ENCODE assay signal across 8 cellular contexts in the genomic region with DNA sequence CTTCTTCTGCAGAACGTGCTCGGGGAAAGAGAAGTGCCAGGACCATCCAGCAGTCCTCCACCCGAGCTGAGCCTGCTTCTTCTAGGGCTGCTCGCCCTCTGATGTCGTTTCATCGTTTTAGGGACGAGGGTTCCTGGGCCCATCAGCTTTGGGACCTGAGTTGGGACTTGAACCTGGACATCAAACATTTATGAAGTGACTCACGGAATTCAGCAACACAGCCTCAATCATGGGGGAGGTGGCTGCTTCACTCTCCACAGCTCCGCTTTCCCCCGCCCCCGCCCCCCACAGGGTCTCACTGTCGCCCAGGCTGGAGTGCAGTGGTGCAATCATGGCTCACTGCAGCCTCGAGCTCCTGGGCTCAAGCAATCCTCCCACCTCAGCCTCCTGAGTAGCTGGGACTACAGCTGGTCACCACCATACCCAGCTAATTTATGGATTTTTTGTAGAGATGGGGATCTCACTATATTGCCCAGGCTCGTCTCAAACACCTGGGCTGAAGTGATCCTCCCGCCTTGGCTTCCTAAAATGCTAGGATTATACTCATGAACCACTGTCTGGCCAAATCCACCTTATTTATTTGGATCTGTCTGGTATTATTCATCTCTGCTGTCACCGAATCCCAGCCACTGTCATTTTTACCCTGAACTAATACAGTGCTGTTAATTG. TPM values are rescaled to one million over a fixed set of nuclear protein-coding genes. Genes with fewer than 3 reads are reported as not detected.
DNase-seq lines count a peak whose midpoint lies in the region; ATAC-seq and TF ChIP-seq lines count a peak whose summit lies in the region.

No MANE protein-coding gene starts in this region.

- CTCF ChIA-PET in Caco-2 (lab: Charles Lee): interaction anchor here (2.1 kb wide), 1 partner anchor 28 kb away, joined by 7 read pairs; no protein-coding TSS in a partner anchor

- H3K9me3 ChIP-seq in Caco-2 (no peaks in the 10 kb centered on the region), iPS-18a (ENCODE audit: control insufficient read depth, low read depth, low read length) (no peaks in the 10 kb centered on the region)

- H3K27ac ChIP-seq in iPS-18a (ENCODE audit: low read length): no peak overlapping the region

- no peaks in the 10 kb centered on the region for H3K27me3 Mint-ChIP-seq in Caco-2 (ENCODE audit: insufficient read depth, unreplicated experiment)
- no peaks in the 10 kb centered on the region for H3K27me3 Mint-ChIP-seq in activated naive CD8-positive, alpha-beta T cell
- no peaks in the 10 kb centered on the region for H3K27me3 Mint-ChIP-seq in stimulated activated naive B cell treated with anti-CD40 and anti-IgM and Interleukin-4, amounts not matched to agents 10 μg/mL and 1 μg/mL and 100 μg/mL, for 72 hours

- H3K4me1 ChIP-seq in Caco-2 (peaks cover 26% of the 10 kb centered on the region), iPS-18a (ENCODE audit: control insufficient read depth, low read depth, low read length) (no peaks in the 10 kb centered on the region)

- H3K36me3 Mint-ChIP-seq in Caco-2 (ENCODE audit: insufficient read depth, unreplicated experiment): peaks cover 36% of the 10 kb centered on the region
- H3K36me3 Mint-ChIP-seq in activated naive CD8-positive, alpha-beta T cell: peaks cover 6% of the 10 kb centered on the region
- H3K36me3 Mint-ChIP-seq in stimulated activated naive B cell treated with anti-CD40 and anti-IgM and Interleukin-4, amounts not matched to agents 10 μg/mL and 1 μg/mL and 100 μg/mL, for 72 hours: peaks cover 24 to 27% of the 10 kb centered on the region in 2 donors

- H3K4me3 ChIP-seq in Caco-2 (ENCODE audit: low read depth, low read length) (peak overlapping the region; percentile 81), iPS-18a (ENCODE audit: low read length) (peak overlapping the region; percentile 94)

- no peak for ATAC-seq in stimulated activated naive B cell treated with anti-CD40 and anti-IgM and Interleukin-4, amounts not matched to agents 10 μg/mL and 1 μg/mL and 100 μg/mL, for 72 hours (replicated peaks)
- ATAC-seq in HG02623 (IDR thresholded peaks at IDR 0.05; ENCODE audit: unreplicated experiment): no peak

- H3K9me3 Mint-ChIP-seq in Caco-2 (ENCODE audit: unreplicated experiment): no peaks in the 10 kb centered on the region
- H3K9me3 Mint-ChIP-seq in activated naive CD8-positive, alpha-beta T cell (ENCODE audit: low read depth): no peaks in the 10 kb centered on the region
- H3K9me3 Mint-ChIP-seq in stimulated activated naive B cell treated with anti-CD40 and anti-IgM and Interleukin-4, amounts not matched to agents 10 μg/mL and 1 μg/mL and 100 μg/mL, for 72 hours: peaks cover 0 to 4% of the 10 kb centered on the region in 2 donors

- H3K36me3 ChIP-seq in Caco-2 (ENCODE audit: control insufficient read depth, insufficient read depth, low read length) (no peaks in the 10 kb centered on the region), iPS-18a (ENCODE audit: control insufficient read depth, low read depth, low read length) (no peaks in the 10 kb centered on the region)

- H3K27ac Mint-ChIP-seq in Caco-2 (ENCODE audit: unreplicated experiment): peak overlapping the region; percentile 81
- peak overlapping the region; percentile 87 for H3K27ac Mint-ChIP-seq in activated naive CD8-positive, alpha-beta T cell
- H3K27ac Mint-ChIP-seq in stimulated activated naive B cell treated with anti-CD40 and anti-IgM and Interleukin-4, amounts not matched to agents 10 μg/mL and 1 μg/mL and 100 μg/mL, for 72 hours: peak overlapping the region; percentile 98

- peak overlapping the region; percentile 82 for H3K4me3 Mint-ChIP-seq in Caco-2 (ENCODE audit: unreplicated experiment)
- H3K4me3 Mint-ChIP-seq in activated naive CD8-positive, alpha-beta T cell: peak overlapping the region; percentile 96
- peak overlapping the region; percentile 91 to 98 for H3K4me3 Mint-ChIP-seq in stimulated activated naive B cell treated with anti-CD40 and anti-IgM and Interleukin-4, amounts not matched to agents 10 μg/mL and 1 μg/mL and 100 μg/mL, for 72 hours

- DNase-seq in Caco-2: peak in 1 of 2 experiments; percentile 35
- peak; percentile 60 for DNase-seq in HuH-7 (ENCODE audit: low spot score)
- DNase-seq in stimulated activated naive B cell treated with anti-CD40 and anti-IgM and Interleukin-4, amounts not matched to agents 10 μg/mL and 1 μg/mL and 100 μg/mL, for 72 hours: no peak
- no peak for DNase-seq in NK-92 (lab: John Stamatoyannopoulos, UW; ENCODE audit: unreplicated experiment)
- DNase-seq in putamen (ENCODE audit: low spot score): no peak

- H3K27me3 ChIP-seq in Caco-2 (replicated peaks; ENCODE audit: control insufficient read depth, insufficient read depth, low read length) (no peaks in the 10 kb centered on the region), iPS-18a (ENCODE audit: control insufficient read depth, insufficient read depth, low read length) (no peaks in the 10 kb centered on the region)

- TF ChIP-seq CTCF in Caco-2 (IDR thresholded peaks at IDR 0.05; ENCODE audit: insufficient read depth in 1 of 2, low read depth in 1 of 2, low read length in 1 of 2, severe bottlenecking in 1 of 2, unreplicated experiment in 1 of 2): no peak

- H3K4me1 Mint-ChIP-seq in Caco-2 (ENCODE audit: low read depth, unreplicated experiment): peaks cover 17% of the 10 kb centered on the region
- peaks cover 42% of the 10 kb centered on the region for H3K4me1 Mint-ChIP-seq in activated naive CD8-positive, alpha-beta T cell (ENCODE audit: low read depth)
- H3K4me1 Mint-ChIP-seq in stimulated activated naive B cell treated with anti-CD40 and anti-IgM and Interleukin-4, amounts not matched to agents 10 μg/mL and 1 μg/mL and 100 μg/mL, for 72 hours: peaks cover 24 to 43% of the 10 kb centered on the region in 2 donors

- intact Hi-C loops in Caco-2 (cut with micrococcal nuclease; ENCODE audit: unreplicated experiment): loop anchor here (1.0 to 5.0 kb wide), 3 partner anchors 16 to 33 kb away; partner anchors contain the start of genes FAM219B, MPI and ULK3

- no peak overlapping the region for H3K9ac ChIP-seq in iPS-18a (ENCODE audit: low read length)

- no TSS peak for BruUV-seq in Caco-2 (replicated peaks; lab: Mats Ljungman, UMichigan)

- POLR2A ChIA-PET in Caco-2 (lab: Charles Lee): interaction anchor here (0.6 kb wide), 2 partner anchors 13 to 81 kb away, joined by 3 to 4 read pairs; no protein-coding TSS in a partner anchor

RNA-seq across cellular contexts. Expression of gene SCAMP2, which starts 0.7 kb away (rescaled TPM):
- 97.4 and 98.5 TPM in 2 replicates for total RNA-seq in Caco-2 (2022)

RNA-seq across cellular contexts. Expression of gene MPI, which starts 16.0 kb away (rescaled TPM):
- total RNA-seq in Caco-2 (2022): 29.1 and 32.0 TPM in 2 replicates

RNA-seq across cellular contexts. Expression of gene ULK3, which starts 30.9 kb away (rescaled TPM):
- 28.2 and 33.4 TPM in 2 replicates for total RNA-seq in Caco-2 (2022)

RNA-seq across cellular contexts. Expression of gene FAM219B, which starts 32.8 kb away (rescaled TPM):
- total RNA-seq in Caco-2 (2022): 73.7 and 75.4 TPM in 2 replicates

RNA-seq across cellular contexts. Expression of gene CPLX3, which starts 47.5 kb away (rescaled TPM):
- total RNA-seq in Caco-2 (2022): not detected in 2 replicates
